22 cellular contexts compared by ENCODE assay signal in the genomic region with DNA sequence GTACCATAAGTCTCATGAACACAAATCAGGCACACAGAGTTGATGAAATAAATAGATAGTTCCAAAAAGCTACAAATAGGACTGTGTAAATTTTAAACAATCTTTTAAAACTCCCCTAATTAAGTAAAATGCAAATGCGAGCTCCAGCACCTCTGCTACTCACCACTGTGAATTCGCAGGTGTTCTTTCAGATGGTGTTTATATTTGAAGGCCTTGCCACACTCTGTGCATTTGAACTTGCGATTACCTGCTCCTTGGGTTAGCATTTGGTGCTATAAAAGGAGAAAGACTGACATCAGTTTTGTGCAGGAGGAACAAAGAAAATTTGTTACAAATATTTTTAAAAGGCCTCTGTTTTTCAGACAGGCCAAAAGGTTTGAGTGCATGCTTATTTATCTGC.
DNase-seq lines count a peak whose midpoint lies in the region; ATAC-seq and TF ChIP-seq lines count a peak whose summit lies in the region.
"Had no signal": no experiment of that assay in that cellular context is flagged by ENCODE, and none has a peak within 500 bp of the region (broad histone marks: within the 10 kb centered on the region; RNA-seq: fewer than 3 reads in every experiment).

No MANE protein-coding gene starts in this region.

- H3K79me2 ChIP-seq in Karpas-422 (ENCODE audit: low read length) = no peaks in the 10 kb centered on the region
- H3K79me2 ChIP-seq in SU-DHL-6 (ENCODE audit: insufficient read depth, low read length) = no peaks in the 10 kb centered on the region

- no peaks in the 10 kb centered on the region for H3K9me3 ChIP-seq in Karpas-422 (ENCODE audit: low read length)
- H3K9me3 ChIP-seq in SU-DHL-6 (ENCODE audit: insufficient read depth, low read length) = no peaks in the 10 kb centered on the region
- H3K9me3 ChIP-seq in lower lobe of right lung = no peaks in the 10 kb centered on the region
- no peaks in the 10 kb centered on the region for H3K9me3 ChIP-seq in right cardiac atrium (ENCODE audit: control insufficient read depth, low read length)
- H3K9me3 ChIP-seq: A549, SJSA1 had no signal

- no peak overlapping the region for H3K4me3 ChIP-seq in Karpas-422 (ENCODE audit: low read length)
- peak overlapping the region; percentile 35 for H3K4me3 ChIP-seq in SU-DHL-6 (ENCODE audit: insufficient read depth, low read length, poor library complexity, severe bottlenecking)
- no peak overlapping the region for H3K4me3 ChIP-seq in lower lobe of right lung
- H3K4me3 ChIP-seq in right cardiac atrium (ENCODE audit: low read length) = no peak overlapping the region
- H3K4me3 ChIP-seq: A549, GM23248, K562, SJSA1 had no signal

- H3K27ac ChIP-seq in Karpas-422 (ENCODE audit: low read length) (peak overlapping the region; percentile 50), SU-DHL-6 (ENCODE audit: low read depth, low read length) (peak overlapping the region; percentile 85), layer of hippocampus (ENCODE audit: low read depth, low read length) (peak overlapping the region; percentile 59), substantia nigra (ENCODE audit: low read depth, low read length, poor library complexity, severe bottlenecking) (peak overlapping the region; percentile 43), lower lobe of right lung (no peak overlapping the region), right cardiac atrium (ENCODE audit: low read length) (no peak overlapping the region)
- H3K27ac ChIP-seq: A549, GM23248, HL-60, SJSA1 had no signal

- H2AFZ ChIP-seq in Karpas-422 (ENCODE audit: low read length) (0 out of 2 replicates have a peak overlapping the region, but pooled peaks have one; percentile 6), SU-DHL-6 (ENCODE audit: low read depth, low read length, severe bottlenecking) (no peak overlapping the region)
- H2AFZ ChIP-seq: GM23248 had no signal

- H3K4me1 ChIP-seq in Karpas-422 (ENCODE audit: low read length) (peaks cover 41% of the 10 kb centered on the region), lower lobe of right lung (peaks cover 8% of the 10 kb centered on the region), right cardiac atrium (ENCODE audit: control insufficient read depth, insufficient read depth, low read length) (no peaks in the 10 kb centered on the region)
- H3K4me1 ChIP-seq: A549 had no signal

- H3F3A ChIP-seq in SU-DHL-6 (ENCODE audit: insufficient read depth) = peaks cover 13% of the 10 kb centered on the region; the same call in 1 of the 2 replicates

- H3K36me3 ChIP-seq in Karpas-422 (ENCODE audit: insufficient read depth, low read length) = no peaks in the 10 kb centered on the region
- H3K36me3 ChIP-seq in SU-DHL-6 (ENCODE audit: low read length) = peaks cover 11% of the 10 kb centered on the region; the same call in 1 of the 2 replicates
- peaks cover 66% of the 10 kb centered on the region for H3K36me3 ChIP-seq in lower lobe of right lung

- 95% methylated on average over 3 of the region's 3 CpGs for whole genome bisulfite sequencing in right cardiac atrium

- TF ChIP-seq CTCF in SU-DHL-6 (IDR thresholded peaks at IDR 0.05; ENCODE audit: insufficient read depth, low read length, poor library complexity, severe bottlenecking) (no peak), lower lobe of right lung (IDR thresholded peaks at IDR 0.05) (no peak)

- H4K20me1 ChIP-seq in Karpas-422 (ENCODE audit: insufficient read depth, low read depth, low read length) (no peaks in the 10 kb centered on the region), SU-DHL-6 (ENCODE audit: low read depth, low read length) (no peaks in the 10 kb centered on the region)

- ATAC-seq in GM19324 (IDR thresholded peaks at IDR 0.05; ENCODE audit: low FRiP score, unreplicated experiment) (no peak), lower lobe of right lung (no peak), right cardiac atrium (no peak)
- ATAC-seq: A549, HepG2, K562 had no signal

- H3K4me2 ChIP-seq in Karpas-422 (ENCODE audit: low read depth, low read length, poor library complexity, severe bottlenecking) (peak overlapping the region; percentile 35), SU-DHL-6 (ENCODE audit: low read depth, low read length, poor library complexity, severe bottlenecking) (peak overlapping the region; percentile 82)
- H3K4me2 ChIP-seq: A549 had no signal

- DNase-seq in Karpas-422 = peak; percentile 56
- DNase-seq in substantia nigra (lab: John Stamatoyannopoulos, UW) = no peak
- DNase-seq in lower lobe of right lung = no peak
- no peak for DNase-seq in right cardiac atrium
- no peak for DNase-seq in activated CD4-positive, alpha-beta T cell treated with anti-CD3 and anti-CD28 coated beads, Interleukin-2, amount 50 U/mL, for 48 hours
- DNase-seq: GM23248, HCEC 1CT, NCI-H1105, NCI-H146, NCI-H2029, NCI-H345, NCI-H524, NCI-H82, OCI-M1 had no signal

- H3K9me2 ChIP-seq in Karpas-422 (replicated peaks; ENCODE audit: insufficient read depth, low read length) (no peaks in the 10 kb centered on the region), SU-DHL-6 (replicated peaks; ENCODE audit: insufficient read depth, low read length) (no peaks in the 10 kb centered on the region)

- H3K9ac ChIP-seq in Karpas-422 (ENCODE audit: low read length) (no peak overlapping the region; the same call in 1 of the 2 replicates), SU-DHL-6 (ENCODE audit: low read length) (peak overlapping the region; percentile 13)
- H3K9ac ChIP-seq: GM23248 had no signal

- no peaks in the 10 kb centered on the region for H3K27me3 ChIP-seq in Karpas-422 (ENCODE audit: low read length)
- no peaks in the 10 kb centered on the region for H3K27me3 ChIP-seq in SU-DHL-6 (ENCODE audit: low read length)
- no peaks in the 10 kb centered on the region for H3K27me3 ChIP-seq in layer of hippocampus (ENCODE audit: control insufficient read depth, insufficient read depth, low read length)
- H3K27me3 ChIP-seq in lower lobe of right lung (ENCODE audit: low read depth) = no peaks in the 10 kb centered on the region
- H3K27me3 ChIP-seq in right cardiac atrium (ENCODE audit: control insufficient read depth, insufficient read depth) = no peaks in the 10 kb centered on the region
- H3K27me3 ChIP-seq: SJSA1 had no signal

- intact Hi-C loops in lower lobe of right lung (cut with DNase I) (no loop called here), right cardiac atrium (cut with DNase I) (no loop called here)

Comparison
In these comparisons a context has a peak if more than half of its experiments do, and no peak if none do; other contexts are left out.
1. H3K27ac ChIP-seq: peak in Karpas-422 (single experiment), SU-DHL-6 (single experiment), layer of hippocampus (single experiment) and substantia nigra (single experiment); none in lower lobe of right lung (single experiment) and right cardiac atrium (single experiment).